Comparison of ENCODE assay signal across 20 cellular contexts in the genomic region with DNA sequence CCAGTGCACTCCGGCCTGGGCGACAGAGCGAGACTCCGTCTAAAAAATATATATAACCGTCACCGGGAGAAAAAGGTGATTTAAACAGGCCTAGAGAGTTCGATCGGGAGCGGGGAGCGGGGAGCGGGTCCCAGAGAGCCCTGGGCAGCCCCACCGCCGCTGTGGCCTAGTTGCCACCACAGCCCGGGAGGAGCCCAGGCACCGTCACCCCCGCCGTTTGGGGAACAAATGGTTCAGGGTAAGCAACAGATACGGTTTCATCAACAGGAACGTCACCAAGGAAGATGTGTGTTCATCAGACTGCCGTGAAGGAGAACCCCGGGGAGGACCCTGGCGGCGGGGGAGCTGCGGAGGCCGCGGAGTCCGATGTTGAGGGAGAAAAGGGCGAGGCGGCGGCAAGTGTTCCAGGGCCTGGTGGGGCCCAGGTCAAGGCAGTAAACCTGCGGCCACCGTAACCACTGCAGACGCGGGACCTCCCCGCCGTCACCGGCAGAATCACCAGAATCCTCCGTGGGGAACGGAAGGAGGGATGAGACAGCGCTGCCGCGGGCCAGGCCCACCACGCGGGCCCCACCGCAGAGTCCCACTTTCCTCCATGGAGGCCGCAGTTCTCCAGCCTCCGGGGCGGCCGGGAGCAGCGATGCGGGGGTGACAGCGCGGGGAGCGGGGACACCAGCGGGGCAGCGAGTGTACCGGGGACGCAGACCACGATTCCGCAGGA.
"Had no signal": no experiment of that assay in that cellular context is flagged by ENCODE, and none has a peak within 500 bp of the region (broad histone marks: within the 10 kb centered on the region; RNA-seq: fewer than 3 reads in every experiment).

No MANE protein-coding gene starts in this region.

- H3K4me3 ChIP-seq: SJSA1, SK-N-MC had no signal

- DNase-seq: IMR-90, Kasumi-1, MM.1S, NCI-H1092 treated with DMSO at 0.1 percent for 48 hours, NCI-H1436, NCI-H187, NCI-H2029, NCI-H2081 treated with DMSO at 0.1 percent for 48 hours, NCI-H2171, NCI-H226, NCI-H446, NCI-H510A, NCI-H524 treated with DMSO at 0.1 percent for 48 hours, Right ventricle myocardium superior, RPMI8226, SIG-M5 had no signal

- H3K4me1 ChIP-seq: SJSA1 had no signal

- H3K27ac ChIP-seq: HL-60, KMS-11, SJSA1, SK-N-MC had no signal

- H3K27me3 ChIP-seq: SJSA1 had no signal
